ENCODE assay signal across 7 cellular contexts in genomic region chr4:213175-213565, GRCh38.
DNase-seq lines count a peak whose midpoint lies in the region; ATAC-seq and TF ChIP-seq lines count a peak whose summit lies in the region.
"Not testable (repeated sequence)": the region's sequence is repeated elsewhere in the genome, so short reads cannot be mapped to it uniquely, and the experiment has no call there.

No MANE protein-coding gene starts in this region.

- TF ChIP-seq RAD21 in neural cell (conservative IDR thresholded peaks at IDR 0.05), result not testable (repeated sequence)

- whole genome bisulfite sequencing in ectodermal cell, 2 experiments, result 59 to 63% methylated on average over 14 of the region's 14 CpGs
- WGBS in spleen, 5 donors, result 26 to 58% (median 49%) methylated on average over 14 of the region's 14 CpGs

- peaks cover 37% of the 10 kb centered on the region for H3K36me3 Mint-ChIP-seq in activated naive CD8-positive, alpha-beta T cell treated with anti-CD3 and anti-CD28 coated beads, Interleukin-2, amount 50 U/mL, for 24 hours (ENCODE audit: low read depth)

- H3K4me3 ChIP-seq in HUES6 (ENCODE audit: low read depth, low read length), result peak overlapping the region; percentile 79
- peak overlapping the region; percentile 62 for H3K4me3 ChIP-seq in ectodermal cell (ENCODE audit: insufficient read depth, low read depth, low read length)
- peak overlapping the region; percentile 77 for H3K4me3 ChIP-seq in neural cell (ENCODE audit: low read length)
- H3K4me3 ChIP-seq in spleen, result peak overlapping the region; percentile 18 to 71 (median 44)

- not testable (repeated sequence) for H3K9me2 ChIP-seq in neural cell (ENCODE audit: insufficient read depth, low read length)

- intact Hi-C loops in Right ventricle myocardium superior (cut with DNase I); spleen (cut with DNase I; ENCODE audit: low total_unique reads): not testable (repeated sequence)

- not testable (repeated sequence) for TF ChIP-seq POLR2A in spleen (IDR thresholded peaks at IDR 0.05)

- H4K20me1 ChIP-seq in neural cell (ENCODE audit: insufficient read depth), result not testable (repeated sequence)

- ATAC-seq in activated naive CD8-positive, alpha-beta T cell treated with anti-CD3 and anti-CD28 coated beads, Interleukin-2, amount 50 U/mL, for 24 hours, result not testable (repeated sequence)
- peak; percentile 8 for ATAC-seq in Right ventricle myocardium superior (ENCODE audit: poor library complexity)

- DNase-seq in activated naive CD8-positive, alpha-beta T cell treated with anti-CD3 and anti-CD28 coated beads, Interleukin-2, amount 50 U/mL, for 24 hours; Right ventricle myocardium superior; spleen: not testable (repeated sequence)
- peak; percentile 25 for DNase-seq in kidney tubule cell (ENCODE audit: low spot score)

- not testable (repeated sequence) for H3K27ac Mint-ChIP-seq in activated naive CD8-positive, alpha-beta T cell treated with anti-CD3 and anti-CD28 coated beads, Interleukin-2, amount 50 U/mL, for 24 hours

- peak overlapping the region; percentile 56 for H2AFZ ChIP-seq in neural cell (ENCODE audit: low read depth, low read length)

- H3K9ac ChIP-seq in HUES6 (ENCODE audit: low read length) (peak overlapping the region; percentile 63), neural cell (ENCODE audit: low read length) (peak overlapping the region; percentile 73)

- not testable (repeated sequence) for H3K27me3 Mint-ChIP-seq in activated naive CD8-positive, alpha-beta T cell treated with anti-CD3 and anti-CD28 coated beads, Interleukin-2, amount 50 U/mL, for 24 hours

- TF ChIP-seq CTCF in neural cell (IDR thresholded peaks at IDR 0.05; ENCODE audit: poor library complexity, severe bottlenecking); spleen (IDR thresholded peaks at IDR 0.05 in 8 of 11, conservative IDR thresholded peaks at IDR 0.05 in 3 of 11): not testable (repeated sequence)

- not testable (repeated sequence) for H3K27ac ChIP-seq in HUES6 (ENCODE audit: low read depth, low read length); ectodermal cell (ENCODE audit: insufficient read depth, low read depth, low read length, poor library complexity, severe bottlenecking)
- peak overlapping the region; percentile 67 for H3K27ac ChIP-seq in neural cell (ENCODE audit: low read length)
- peak overlapping the region in 5 of 8 donors; percentile 67 to 84 (median 75) for H3K27ac ChIP-seq in spleen

- H3K9me3 ChIP-seq in HUES6 (ENCODE audit: control insufficient read depth, insufficient read depth, low read depth, low read length), result peaks cover 30% of the 10 kb centered on the region
- H3K9me3 ChIP-seq in ectodermal cell (ENCODE audit: control insufficient read depth, low read length); neural cell (ENCODE audit: low read length): not testable (repeated sequence)
- peaks cover 0 to 95% (median 81%) of the 10 kb centered on the region in 8 donors for H3K9me3 ChIP-seq in spleen

- not testable (repeated sequence) for H3K79me2 ChIP-seq in neural cell (replicated peaks; ENCODE audit: insufficient read depth, low read length)

- H3K27me3 ChIP-seq in HUES6 (ENCODE audit: control insufficient read depth, insufficient read depth, low read length); ectodermal cell (ENCODE audit: control insufficient read depth, insufficient read depth, low read length, poor library complexity, severe bottlenecking); neural cell (ENCODE audit: insufficient read depth, low read depth, low read length); spleen (replicated peaks in 1 of 7): not testable (repeated sequence)

- peaks cover 42% of the 10 kb centered on the region for H3K9me3 Mint-ChIP-seq in activated naive CD8-positive, alpha-beta T cell treated with anti-CD3 and anti-CD28 coated beads, Interleukin-2, amount 50 U/mL, for 24 hours

- not testable (repeated sequence) for H3F3A ChIP-seq in neural cell (ENCODE audit: insufficient read depth, low read length, poor library complexity, severe bottlenecking)

- not testable (repeated sequence) for H3K36me3 ChIP-seq in HUES6 (ENCODE audit: control insufficient read depth, insufficient read depth, low read length); ectodermal cell (ENCODE audit: control insufficient read depth, insufficient read depth, low read length); neural cell (ENCODE audit: insufficient read depth, low read length); spleen

- not testable (repeated sequence) for TF ChIP-seq EP300 in neural cell (conservative IDR thresholded peaks at IDR 0.05; ENCODE audit: poor library complexity, severe bottlenecking)

- peak overlapping the region; percentile 21 for H3K4me3 Mint-ChIP-seq in activated naive CD8-positive, alpha-beta T cell treated with anti-CD3 and anti-CD28 coated beads, Interleukin-2, amount 50 U/mL, for 24 hours

- peaks cover 32% of the 10 kb centered on the region for H3K4me1 Mint-ChIP-seq in activated naive CD8-positive, alpha-beta T cell treated with anti-CD3 and anti-CD28 coated beads, Interleukin-2, amount 50 U/mL, for 24 hours

- H3K4me2 ChIP-seq in neural cell (ENCODE audit: low read length), result not testable (repeated sequence)

- H3K4me1 ChIP-seq in HUES6 (ENCODE audit: control insufficient read depth, insufficient read depth, low read length); ectodermal cell (ENCODE audit: control insufficient read depth, insufficient read depth, low read length): not testable (repeated sequence)
- H3K4me1 ChIP-seq in spleen, result peaks cover 0 to 28% (median 9%) of the 10 kb centered on the region in 6 donors

TF ChIP-seq in neural cell, 6 proteins besides CTCF, POLR2A, EP300 and RAD21:
- peak; percentile 9 for TF ChIP-seq MXI1 (conservative IDR thresholded peaks at IDR 0.05; ENCODE audit: poor library complexity, severe bottlenecking)
